In the genomic region with DNA sequence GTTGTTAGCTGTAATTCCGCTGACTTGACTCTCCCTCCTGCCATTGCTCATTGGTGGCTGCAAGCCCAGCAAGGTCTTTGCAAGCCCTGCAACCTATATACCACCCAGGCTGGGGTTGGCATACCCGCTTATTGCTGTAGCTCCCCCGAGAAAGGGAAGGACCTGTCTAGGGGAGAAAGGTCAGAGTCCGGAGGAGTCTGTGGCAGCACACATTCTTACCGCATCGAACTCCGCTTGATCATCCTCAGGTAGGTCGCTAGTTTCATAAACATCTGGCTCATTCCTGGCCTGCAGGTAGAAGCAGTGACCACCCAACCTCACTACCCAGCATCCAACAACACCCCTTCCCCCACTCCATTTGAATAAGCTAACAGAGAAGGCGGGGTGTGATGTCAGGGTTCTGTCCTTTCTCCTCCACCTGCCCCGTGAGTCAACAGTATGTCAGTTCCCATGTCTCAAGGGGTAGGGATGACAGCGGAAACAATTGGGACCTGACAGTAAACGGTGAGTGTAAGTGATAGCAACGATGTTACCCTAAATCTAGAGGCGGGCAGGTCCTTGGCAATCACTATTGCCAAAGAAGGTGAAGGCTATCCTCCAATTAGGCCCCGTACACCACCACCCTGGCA, we compare ENCODE assay signal across 8 cellular contexts. TPM values are rescaled to one million over a fixed set of nuclear protein-coding genes. Genes with fewer than 3 reads are reported as not detected.
A peak's percentile ranks its signal among the peaks of the same experiment; 100 is the strongest.
DNase-seq lines count a peak whose midpoint lies in the region; ATAC-seq, FAIRE-seq and TF ChIP-seq lines count a peak whose summit lies in the region.

No MANE protein-coding gene starts in this region.

- no peaks in the 10 kb centered on the region for H4K20me1 ChIP-seq in HepG2 (ENCODE audit: insufficient read depth, low read length)

- peaks cover 4% of the 10 kb centered on the region for H3K36me3 ChIP-seq in cardiac muscle cell
- peaks cover 0 to 3% of the 10 kb centered on the region in 2 experiments; a peak in 1 of 5 replicates for H3K36me3 ChIP-seq in HepG2 (replicated peaks in 1 of 2; ENCODE audit: control insufficient read depth in 1 of 2, insufficient read depth in 2 of 2, low read length in 2 of 2)
- H3K36me3 ChIP-seq in transverse colon, result no peaks in the 10 kb centered on the region

- H3K27me3 ChIP-seq in cardiac muscle cell (peaks cover 32% of the 10 kb centered on the region), HepG2 (ENCODE audit: control insufficient read depth in 1 of 2, insufficient read depth in 2 of 2, low read length in 2 of 2) (peaks cover 0 to 27% of the 10 kb centered on the region in 2 experiments; a peak in 2 of 5 replicates), transverse colon (peaks cover 32% of the 10 kb centered on the region)

- H3K9me3 ChIP-seq in cardiac muscle cell (ENCODE audit: low read depth), result no peaks in the 10 kb centered on the region
- H3K9me3 ChIP-seq in HepG2 (ENCODE audit: low read length), result no peaks in the 10 kb centered on the region
- H3K9me3 ChIP-seq in transverse colon, result no peaks in the 10 kb centered on the region

- intact Hi-C loops in Right ventricle myocardium superior (cut with DNase I) (no loop called here), HepG2 (cut with micrococcal nuclease; ENCODE audit: unreplicated experiment) (loop anchor here (1.0 kb wide), 1 partner anchor 30 kb away; no protein-coding TSS in a partner anchor), transverse colon (cut with DNase I; ENCODE audit: low total_unique reads) (no loop called here)

- H3K4me1 Mint-ChIP-seq in activated naive CD8-positive, alpha-beta T cell (ENCODE audit: low read depth), result peaks cover 43% of the 10 kb centered on the region

- H3K27me3 Mint-ChIP-seq in activated naive CD8-positive, alpha-beta T cell, result no peaks in the 10 kb centered on the region

- TF ChIP-seq EP300 in HepG2 (IDR thresholded peaks at IDR 0.05; ENCODE audit: low read depth in 2 of 2, low read length in 2 of 2) (no peak), HepG2 (CRISPR knock-in tag; IDR thresholded peaks at IDR 0.05; ENCODE audit: borderline replicate concordance) (no peak), transverse colon (IDR thresholded peaks at IDR 0.05; ENCODE audit: low read depth) (no peak)

- H3K27ac ChIP-seq in cardiac muscle cell (no peak overlapping the region), HepG2 (ENCODE audit: extremely low read length, insufficient read depth, low read length) (peak overlapping the region; percentile 56), transverse colon (peak overlapping the region; percentile 90 to 97 (median 93))

- no peak for TF ChIP-seq CTCF in cardiac muscle cell (IDR thresholded peaks at IDR 0.05; ENCODE audit: low read depth, low read length)
- no peak for TF ChIP-seq CTCF in HepG2 (CRISPR knock-in tag; IDR thresholded peaks at IDR 0.05)
- no peak for TF ChIP-seq CTCF in transverse colon (IDR thresholded peaks at IDR 0.05)

- no peak overlapping the region for H2AFZ ChIP-seq in HepG2 (ENCODE audit: low read length)

- peak overlapping the region; percentile 97 for H3K27ac Mint-ChIP-seq in activated naive CD8-positive, alpha-beta T cell

- peaks cover 2% of the 10 kb centered on the region for H3K36me3 Mint-ChIP-seq in activated naive CD8-positive, alpha-beta T cell

- peak overlapping the region; percentile 97 for H3K4me3 ChIP-seq in cardiac muscle cell
- peak overlapping the region; percentile 87 to 96 (median 91) for H3K4me3 ChIP-seq in HepG2 (replicated peaks in 1 of 3; ENCODE audit: insufficient read depth in 1 of 3, low read depth in 2 of 3, low read length in 3 of 3)
- H3K4me3 ChIP-seq in transverse colon, result peak overlapping the region; percentile 80 to 94 (median 92)

- POLR2A ChIA-PET in HepG2 (lab: Yijun Ruan, JAX), result interaction anchor here (1.0 to 2.7 kb wide), 11 partner anchors 8 to 65 kb away, joined by 3 to 35 read pairs (median 13); a partner anchor contains a TSS

- in situ Hi-C loops in HepG2 (cut with HindIII; ENCODE audit: extremely low pct_ligation_motif_present, low pct_unique_long_range_greater_than_20kb) (no loop called here), transverse colon (cut with MboI; ENCODE audit: low pct_ligation_motif_present in 1 of 4, low pct_unique_long_range_greater_than_20kb in 1 of 4, low sequenced_read_pairs in 3 of 4) (no loop called here)

- H3K9ac ChIP-seq in HepG2 (ENCODE audit: insufficient read depth, low read depth, low read length), result peak overlapping the region; percentile 95

- FAIRE-seq in HepG2 (lab: Jason Lieb, UNC), result peak; percentile 37

- H3K4me1 ChIP-seq in cardiac muscle cell (ENCODE audit: low read depth) (no peaks in the 10 kb centered on the region), HepG2 (ENCODE audit: insufficient read depth, low read length) (peaks cover 50% of the 10 kb centered on the region), transverse colon (peaks cover 7 to 56% (median 39%) of the 10 kb centered on the region in 4 donors)

- TF ChIP-seq POLR2A in HepG2 (IDR thresholded peaks at IDR 0.05; ENCODE audit: insufficient read depth in 1 of 2, low read depth in 2 of 2, low read length in 2 of 2), result peak in 1 of 2 experiments; percentile 31; a peak in 1 of 4 replicates
- TF ChIP-seq POLR2A in transverse colon (IDR thresholded peaks at IDR 0.05), result no peak

- no peak for ATAC-seq in Right ventricle myocardium superior (ENCODE audit: poor library complexity)
- ATAC-seq in HepG2, result peak; percentile 16
- no peak for ATAC-seq in HG03469 (IDR thresholded peaks at IDR 0.05; ENCODE audit: unreplicated experiment)
- ATAC-seq in GM18511 (IDR thresholded peaks at IDR 0.05; ENCODE audit: unreplicated experiment), result no peak

- 48% methylated on average over 15 of the region's 15 CpGs for WGBS in HepG2 (ENCODE audit: low lambda C conversion rate)
- 69% methylated on average over 15 of the region's 15 CpGs; no CpG with 5 or more reads in 1 of the 2 donors for WGBS in transverse colon (ENCODE audit: low coverage in 1 of 2), 2 donors

- no peak for TF ChIP-seq RAD21 in HepG2 (CRISPR knock-in tag; IDR thresholded peaks at IDR 0.05)

- no TSS peak for BruUV-seq in HepG2 (replicated peaks; lab: Mats Ljungman, UMichigan)

- no peaks in the 10 kb centered on the region for H3K9me3 Mint-ChIP-seq in activated naive CD8-positive, alpha-beta T cell (ENCODE audit: low read depth)

- H3K79me2 ChIP-seq in HepG2 (ENCODE audit: insufficient read depth, low read length), result peaks cover 20% of the 10 kb centered on the region

- peak overlapping the region; percentile 98 for H3K4me3 Mint-ChIP-seq in activated naive CD8-positive, alpha-beta T cell

- peak overlapping the region; percentile 94 for H3K4me2 ChIP-seq in HepG2 (ENCODE audit: low read depth, low read length)

- DNase-seq in cardiac muscle cell (ENCODE audit: low read depth in 1 of 2, low spot score in 1 of 2) (no peak), Right ventricle myocardium superior (no peak), HepG2 (ENCODE audit: low spot score) (peak; percentile 40), transverse colon (peak; percentile 30), LoVo (ENCODE audit: low spot score) (no peak)

- CTCF ChIA-PET in HepG2 (lab: Yijun Ruan, JAX; ENCODE audit: low intra/inter-chr PET ratio, low total read pairs), result interaction anchor here (1.1 kb wide), 1 partner anchor 37 kb away, joined by 3 read pairs; no protein-coding TSS in a partner anchor

RNA-seq across cellular contexts. Expression of a gene that starts 1.1 kb away (rescaled TPM):
- total RNA-seq in cardiac muscle cell, result 210 and 230 TPM in 2 replicates
- polyA plus RNA-seq in cardiac muscle cell, result 156 and 157 TPM in 2 replicates
- total RNA-seq in Right ventricle myocardium superior, result 95.0 TPM
- total RNA-seq in HepG2 (2016; rRNA removed; fragmentation: Illumina TruSeq; extraction: Trizol), result 72.0 and 75.5 TPM in 2 replicates
- total RNA-seq in HepG2 (2016; cell fraction: cytosol; rRNA removed; fragmentation: Illumina TruSeq; extraction: Trizol; ENCODE audit: low read depth), result 16.3 and 20.3 TPM in 2 replicates
- 63.9 and 76.9 TPM in 2 replicates for total RNA-seq in HepG2 (2016; cell fraction: insoluble cytoplasmic fraction; rRNA removed; fragmentation: Illumina TruSeq; extraction: Trizol)
- 38.0 and 40.0 TPM in 2 replicates for total RNA-seq in HepG2 (2016; cell fraction: membrane; rRNA removed; fragmentation: Illumina TruSeq; extraction: Trizol)
- 43.6 and 51.0 TPM in 2 replicates for total RNA-seq in HepG2 (2016; cell fraction: nucleus; rRNA removed; fragmentation: Illumina TruSeq; extraction: Trizol)
- 77.4 and 85.7 TPM in 2 replicates for polyA plus RNA-seq in HepG2 (2011; rRNA removed)
- 82.2 and 86.7 TPM in 2 replicates for polyA plus RNA-seq in HepG2 (2011; cell fraction: cytosol; rRNA removed)
- 67.6 and 71.9 TPM in 2 replicates for polyA plus RNA-seq in HepG2 (2011; cell fraction: nucleus; rRNA removed)
- 70.0 and 93.9 TPM in 2 replicates for polyA plus RNA-seq in HepG2 (2012)
- polyA plus RNA-seq in HepG2 (2016; cell fraction: cytosol; fragmentation: Illumina TruSeq; extraction: Trizol; ENCODE audit: low read depth), result 26.7 and 27.0 TPM in 2 replicates
- polyA plus RNA-seq in HepG2 (2016; cell fraction: insoluble cytoplasmic fraction; fragmentation: Illumina TruSeq; extraction: Trizol; ENCODE audit: low read depth), result 106 and 134 TPM in 2 replicates
- 43.7 and 48.7 TPM in 2 replicates for polyA plus RNA-seq in HepG2 (2016; cell fraction: membrane; fragmentation: Illumina TruSeq; extraction: Trizol; ENCODE audit: low read depth)
- 110 and 115 TPM in 2 replicates for polyA plus RNA-seq in HepG2 (2016; cell fraction: nucleus; fragmentation: Illumina TruSeq; extraction: Trizol; ENCODE audit: insufficient read depth, low read depth)
- 76.1 and 154 TPM in 2 replicates for polyA minus RNA-seq in HepG2 (2011; rRNA and poly(A)+ RNA removed; ENCODE audit: low replicate concordance)
- polyA minus RNA-seq in HepG2 (2011; cell fraction: cytosol; rRNA and poly(A)+ RNA removed), result 60.3 and 62.5 TPM in 2 replicates
- 49.6 and 54.1 TPM in 2 replicates for polyA minus RNA-seq in HepG2 (2011; cell fraction: nucleus; rRNA and poly(A)+ RNA removed)
- 100 to 1,000 TPM; 154 to 344 (median 175) TPM for total RNA-seq in transverse colon

RNA-seq across cellular contexts. Expression of a gene that starts 3.9 kb away (rescaled TPM):
- 0.36 and 0.49 TPM in 2 replicates for total RNA-seq in cardiac muscle cell
- 0.05 and 0.11 TPM in 2 replicates for polyA plus RNA-seq in cardiac muscle cell
- total RNA-seq in Right ventricle myocardium superior, result 0.08 TPM
- total RNA-seq in HepG2 (2016; rRNA removed; fragmentation: Illumina TruSeq; extraction: Trizol), result 1.1 and 1.6 TPM in 2 replicates
- total RNA-seq in HepG2 (2016; cell fraction: cytosol; rRNA removed; fragmentation: Illumina TruSeq; extraction: Trizol; ENCODE audit: low read depth), result 0.18 and 0.71 TPM in 2 replicates
- 0.91 and 1.5 TPM in 2 replicates for total RNA-seq in HepG2 (2016; cell fraction: insoluble cytoplasmic fraction; rRNA removed; fragmentation: Illumina TruSeq; extraction: Trizol)
- 0.37 and 0.41 TPM in 2 replicates for total RNA-seq in HepG2 (2016; cell fraction: membrane; rRNA removed; fragmentation: Illumina TruSeq; extraction: Trizol)
- total RNA-seq in HepG2 (2016; cell fraction: nucleus; rRNA removed; fragmentation: Illumina TruSeq; extraction: Trizol), result 3.2 and 3.6 TPM in 2 replicates
- polyA plus RNA-seq in HepG2 (2011; rRNA removed), result 10.3 and 11.9 TPM in 2 replicates
- polyA plus RNA-seq in HepG2 (2011; cell fraction: cytosol; rRNA removed), result 2.9 and 3.5 TPM in 2 replicates
- 35.5 and 41.8 TPM in 2 replicates for polyA plus RNA-seq in HepG2 (2011; cell fraction: nucleus; rRNA removed)
- 8.0 and 9.1 TPM in 2 replicates for polyA plus RNA-seq in HepG2 (2012)
- polyA plus RNA-seq in HepG2 (2016; cell fraction: cytosol; fragmentation: Illumina TruSeq; extraction: Trizol; ENCODE audit: low read depth), result 0.12 and 0.15 TPM in 2 replicates
- polyA plus RNA-seq in HepG2 (2016; cell fraction: insoluble cytoplasmic fraction; fragmentation: Illumina TruSeq; extraction: Trizol; ENCODE audit: low read depth), result 0.97 and 1.1 TPM in 2 replicates
- polyA plus RNA-seq in HepG2 (2016; cell fraction: membrane; fragmentation: Illumina TruSeq; extraction: Trizol; ENCODE audit: low read depth), result 0.27 and 0.29 TPM in 2 replicates
- polyA plus RNA-seq in HepG2 (2016; cell fraction: nucleus; fragmentation: Illumina TruSeq; extraction: Trizol; ENCODE audit: insufficient read depth, low read depth), result 7.8 and 8.7 TPM in 2 replicates
- 0.02 and 2.8 TPM in 2 replicates for polyA minus RNA-seq in HepG2 (2011; rRNA and poly(A)+ RNA removed; ENCODE audit: low replicate concordance)
- 1.9 and 3.0 TPM in 2 replicates for polyA minus RNA-seq in HepG2 (2011; cell fraction: cytosol; rRNA and poly(A)+ RNA removed)
- polyA minus RNA-seq in HepG2 (2011; cell fraction: nucleus; rRNA and poly(A)+ RNA removed), result 17.8 and 18.6 TPM in 2 replicates
- 1 to 10 TPM; 1.3 to 6.2 (median 1.6) TPM for total RNA-seq in transverse colon

RNA-seq across cellular contexts. Expression of a gene that starts 23.3 kb away (rescaled TPM):
- total RNA-seq in cardiac muscle cell, result 13.8 and 14.1 TPM in 2 replicates
- polyA plus RNA-seq in cardiac muscle cell, result 22.8 and 36.9 TPM in 2 replicates
- 25.4 TPM for total RNA-seq in Right ventricle myocardium superior
- total RNA-seq in HepG2 (2016; rRNA removed; fragmentation: Illumina TruSeq; extraction: Trizol), result 4.1 and 5.1 TPM in 2 replicates
- total RNA-seq in HepG2 (2016; cell fraction: cytosol; rRNA removed; fragmentation: Illumina TruSeq; extraction: Trizol; ENCODE audit: low read depth), result 4.8 and 5.3 TPM in 2 replicates
- total RNA-seq in HepG2 (2016; cell fraction: insoluble cytoplasmic fraction; rRNA removed; fragmentation: Illumina TruSeq; extraction: Trizol), result 4.0 and 5.3 TPM in 2 replicates
- 6.2 and 8.8 TPM in 2 replicates for total RNA-seq in HepG2 (2016; cell fraction: membrane; rRNA removed; fragmentation: Illumina TruSeq; extraction: Trizol)
- total RNA-seq in HepG2 (2016; cell fraction: nucleus; rRNA removed; fragmentation: Illumina TruSeq; extraction: Trizol), result 6.5 and 10.2 TPM in 2 replicates
- polyA plus RNA-seq in HepG2 (2011; rRNA removed), result 5.9 and 6.1 TPM in 2 replicates
- polyA plus RNA-seq in HepG2 (2011; cell fraction: cytosol; rRNA removed), result 1.1 and 1.8 TPM in 2 replicates
- polyA plus RNA-seq in HepG2 (2011; cell fraction: nucleus; rRNA removed), result 36.0 and 45.9 TPM in 2 replicates
- 22.8 and 22.9 TPM in 2 replicates for polyA plus RNA-seq in HepG2 (2012)
- polyA plus RNA-seq in HepG2 (2016; cell fraction: cytosol; fragmentation: Illumina TruSeq; extraction: Trizol; ENCODE audit: low read depth), result 3.4 and 4.1 TPM in 2 replicates
- polyA plus RNA-seq in HepG2 (2016; cell fraction: insoluble cytoplasmic fraction; fragmentation: Illumina TruSeq; extraction: Trizol; ENCODE audit: low read depth), result 15.7 and 15.8 TPM in 2 replicates
- polyA plus RNA-seq in HepG2 (2016; cell fraction: membrane; fragmentation: Illumina TruSeq; extraction: Trizol; ENCODE audit: low read depth), result 16.1 and 18.3 TPM in 2 replicates
- 57.7 and 62.7 TPM in 2 replicates for polyA plus RNA-seq in HepG2 (2016; cell fraction: nucleus; fragmentation: Illumina TruSeq; extraction: Trizol; ENCODE audit: insufficient read depth, low read depth)
- 5.7 and 10.6 TPM in 2 replicates for polyA minus RNA-seq in HepG2 (2011; rRNA and poly(A)+ RNA removed; ENCODE audit: low replicate concordance)
- 5.4 and 10.1 TPM in 2 replicates for polyA minus RNA-seq in HepG2 (2011; cell fraction: cytosol; rRNA and poly(A)+ RNA removed)
- 15.7 and 16.7 TPM in 2 replicates for polyA minus RNA-seq in HepG2 (2011; cell fraction: nucleus; rRNA and poly(A)+ RNA removed)
- total RNA-seq in transverse colon, result 100 to 1,000 TPM in 1 of 4 donors, 10 to 100 TPM in 3; 36.6 to 155 (median 51.0) TPM

RNA-seq across cellular contexts. Expression of a gene that starts 25.6 kb away (rescaled TPM):
- total RNA-seq in cardiac muscle cell (30.2 and 44.2 TPM in 2 replicates), Right ventricle myocardium superior (16.4 TPM), HepG2 (2016; rRNA removed; fragmentation: Illumina TruSeq; extraction: Trizol) (17.5 and 27.5 TPM in 2 replicates), transverse colon (100 to 1,000 TPM in 2 of 4 donors, 10 to 100 TPM in 2; 27.6 to 338 (median 67.6) TPM)
- polyA plus RNA-seq in cardiac muscle cell (33.8 and 51.3 TPM in 2 replicates), HepG2 (2011; rRNA removed) (45.2 and 48.7 TPM in 2 replicates)
- 13.2 and 15.7 TPM in 2 replicates for total RNA-seq in HepG2 (2016; cell fraction: cytosol; rRNA removed; fragmentation: Illumina TruSeq; extraction: Trizol; ENCODE audit: low read depth)
- 20.9 and 30.4 TPM in 2 replicates for total RNA-seq in HepG2 (2016; cell fraction: insoluble cytoplasmic fraction; rRNA removed; fragmentation: Illumina TruSeq; extraction: Trizol)
- 15.9 and 19.3 TPM in 2 replicates for total RNA-seq in HepG2 (2016; cell fraction: membrane; rRNA removed; fragmentation: Illumina TruSeq; extraction: Trizol)
- 37.8 and 43.6 TPM in 2 replicates for total RNA-seq in HepG2 (2016; cell fraction: nucleus; rRNA removed; fragmentation: Illumina TruSeq; extraction: Trizol)
- 22.9 and 23.5 TPM in 2 replicates for polyA plus RNA-seq in HepG2 (2011; cell fraction: cytosol; rRNA removed)
- 90.1 and 90.7 TPM in 2 replicates for polyA plus RNA-seq in HepG2 (2011; cell fraction: nucleus; rRNA removed)
- polyA plus RNA-seq in HepG2 (2012), result 29.8 and 51.1 TPM in 2 replicates
- polyA plus RNA-seq in HepG2 (2016; cell fraction: cytosol; fragmentation: Illumina TruSeq; extraction: Trizol; ENCODE audit: low read depth), result 8.3 and 8.5 TPM in 2 replicates
- polyA plus RNA-seq in HepG2 (2016; cell fraction: insoluble cytoplasmic fraction; fragmentation: Illumina TruSeq; extraction: Trizol; ENCODE audit: low read depth), result 16.7 and 17.7 TPM in 2 replicates
- polyA plus RNA-seq in HepG2 (2016; cell fraction: membrane; fragmentation: Illumina TruSeq; extraction: Trizol; ENCODE audit: low read depth), result 9.9 and 11.5 TPM in 2 replicates
- 85.6 and 93.4 TPM in 2 replicates for polyA plus RNA-seq in HepG2 (2016; cell fraction: nucleus; fragmentation: Illumina TruSeq; extraction: Trizol; ENCODE audit: insufficient read depth, low read depth)
- polyA minus RNA-seq in HepG2 (2011; rRNA and poly(A)+ RNA removed; ENCODE audit: low replicate concordance), result 11.9 and 14.2 TPM in 2 replicates
- 6.3 and 7.4 TPM in 2 replicates for polyA minus RNA-seq in HepG2 (2011; cell fraction: cytosol; rRNA and poly(A)+ RNA removed)
- 43.4 and 45.6 TPM in 2 replicates for polyA minus RNA-seq in HepG2 (2011; cell fraction: nucleus; rRNA and poly(A)+ RNA removed)

RNA-seq across cellular contexts. Expression of a gene that starts 45.1 kb away (rescaled TPM):
- total RNA-seq in cardiac muscle cell (15.1 and 23.5 TPM in 2 replicates), Right ventricle myocardium superior (12.4 TPM), HepG2 (2016; rRNA removed; fragmentation: Illumina TruSeq; extraction: Trizol) (23.6 and 26.4 TPM in 2 replicates), transverse colon (100 to 1,000 TPM in 1 of 4 donors, 10 to 100 TPM in 3; 38.4 to 308 (median 45.8) TPM)
- polyA plus RNA-seq in cardiac muscle cell (20.4 and 25.5 TPM in 2 replicates), HepG2 (2011; rRNA removed) (21.7 and 23.3 TPM in 2 replicates)
- total RNA-seq in HepG2 (2016; cell fraction: cytosol; rRNA removed; fragmentation: Illumina TruSeq; extraction: Trizol; ENCODE audit: low read depth), result 2.6 and 2.8 TPM in 2 replicates
- total RNA-seq in HepG2 (2016; cell fraction: insoluble cytoplasmic fraction; rRNA removed; fragmentation: Illumina TruSeq; extraction: Trizol), result 19.8 and 28.3 TPM in 2 replicates
- 9.9 and 10.2 TPM in 2 replicates for total RNA-seq in HepG2 (2016; cell fraction: membrane; rRNA removed; fragmentation: Illumina TruSeq; extraction: Trizol)
- 23.9 TPM in 2 replicates for total RNA-seq in HepG2 (2016; cell fraction: nucleus; rRNA removed; fragmentation: Illumina TruSeq; extraction: Trizol)
- 13.2 and 18.6 TPM in 2 replicates for polyA plus RNA-seq in HepG2 (2011; cell fraction: cytosol; rRNA removed)
- 26.0 and 28.4 TPM in 2 replicates for polyA plus RNA-seq in HepG2 (2011; cell fraction: nucleus; rRNA removed)
- 14.2 and 18.4 TPM in 2 replicates for polyA plus RNA-seq in HepG2 (2012)
- polyA plus RNA-seq in HepG2 (2016; cell fraction: cytosol; fragmentation: Illumina TruSeq; extraction: Trizol; ENCODE audit: low read depth), result 2.2 and 2.3 TPM in 2 replicates
- polyA plus RNA-seq in HepG2 (2016; cell fraction: insoluble cytoplasmic fraction; fragmentation: Illumina TruSeq; extraction: Trizol; ENCODE audit: low read depth), result 16.8 and 23.7 TPM in 2 replicates
- polyA plus RNA-seq in HepG2 (2016; cell fraction: membrane; fragmentation: Illumina TruSeq; extraction: Trizol; ENCODE audit: low read depth), result 6.3 and 6.4 TPM in 2 replicates
- 34.3 and 34.5 TPM in 2 replicates for polyA plus RNA-seq in HepG2 (2016; cell fraction: nucleus; fragmentation: Illumina TruSeq; extraction: Trizol; ENCODE audit: insufficient read depth, low read depth)
- 20.4 and 21.5 TPM in 2 replicates for polyA minus RNA-seq in HepG2 (2011; rRNA and poly(A)+ RNA removed; ENCODE audit: low replicate concordance)
- 12.7 and 13.5 TPM in 2 replicates for polyA minus RNA-seq in HepG2 (2011; cell fraction: cytosol; rRNA and poly(A)+ RNA removed)
- 8.1 and 11.4 TPM in 2 replicates for polyA minus RNA-seq in HepG2 (2011; cell fraction: nucleus; rRNA and poly(A)+ RNA removed)

Comparison
In these comparisons a context has a peak if more than half of its experiments do, and no peak if none do; other contexts are left out.
1. DNase-seq: peak in HepG2 (single experiment) and transverse colon (single experiment); none in cardiac muscle cell (0 of 2), Right ventricle myocardium superior (single experiment) and LoVo (single experiment).
2. Peak in every context shown above with its lines, with median percentiles within 50 percentile points of each other: H3K4me3 ChIP-seq.